In the genomic region with DNA sequence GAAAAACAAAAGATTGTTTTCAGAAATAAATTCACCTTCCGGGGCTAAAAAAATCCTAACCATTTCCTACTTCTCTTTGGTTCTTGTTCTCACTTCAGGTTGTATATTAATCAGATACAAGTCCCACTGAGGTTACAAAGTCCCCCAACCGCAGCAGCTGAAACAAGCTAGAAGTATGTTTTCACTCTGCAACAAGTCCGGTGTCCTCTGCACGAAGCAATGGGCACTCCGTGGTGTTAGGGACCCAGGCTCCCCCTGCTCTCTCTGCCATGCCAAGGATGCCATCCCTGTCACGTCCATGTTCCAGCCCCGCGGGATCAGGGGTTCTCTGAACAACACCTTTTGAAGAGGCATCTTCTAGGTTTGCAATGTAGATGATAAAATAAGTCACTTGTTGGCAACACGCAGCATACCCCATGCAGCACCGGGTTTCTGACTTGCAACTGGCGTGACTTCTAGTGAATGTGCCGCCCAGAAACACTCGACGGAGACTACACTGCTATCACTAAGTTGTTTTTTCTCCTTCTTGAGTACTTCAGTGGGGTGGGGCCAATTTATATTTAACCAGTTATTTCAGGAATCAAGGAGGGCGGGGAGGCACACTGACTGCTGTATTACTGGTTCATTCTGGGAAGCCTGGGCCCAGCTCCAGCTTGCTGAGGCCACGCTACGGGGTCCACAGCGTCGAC, we compare ENCODE assay signal across 12 cellular contexts. TPM values are rescaled to one million over a fixed set of nuclear protein-coding genes. Genes with fewer than 3 reads are reported as not detected.
DNase-seq lines count a peak whose midpoint lies in the region; ATAC-seq and TF ChIP-seq lines count a peak whose summit lies in the region.
"Had no signal": no experiment of that assay in that cellular context is flagged by ENCODE, and none has a peak within 500 bp of the region (broad histone marks: within the 10 kb centered on the region; RNA-seq: fewer than 3 reads in every experiment).

No MANE protein-coding gene starts in this region.

- H3K9me3 ChIP-seq in BLaER1 (no peaks in the 10 kb centered on the region; the same call in 1 of the 2 replicates), esophagus squamous epithelium (no peaks in the 10 kb centered on the region)

- no peak for TF ChIP-seq POLR2A in esophagus squamous epithelium (IDR thresholded peaks at IDR 0.05)

- intact Hi-C loops in esophagus squamous epithelium (cut with DNase I), result no loop called here

- no peak for TF ChIP-seq CTCF in esophagus squamous epithelium (IDR thresholded peaks at IDR 0.05)

- H3K4me3 ChIP-seq in BLaER1, result no peak overlapping the region
- peak overlapping the region in 1 of 4 donors; percentile 10 for H3K4me3 ChIP-seq in esophagus squamous epithelium

- H3K27me3 ChIP-seq in BLaER1, result no peaks in the 10 kb centered on the region
- H3K27me3 ChIP-seq in esophagus squamous epithelium, result peaks cover 0 to 14% (median 0%) of the 10 kb centered on the region in 4 donors

- H4K20me1 ChIP-seq in BLaER1, result no peaks in the 10 kb centered on the region

- ATAC-seq in HG03066 (IDR thresholded peaks at IDR 0.05; ENCODE audit: low read depth, unreplicated experiment), result peak; percentile 52

- H3K9ac ChIP-seq in BLaER1, result no peak overlapping the region

- H3K4me2 ChIP-seq in BLaER1, result peak overlapping the region; percentile 32

- H3K27ac ChIP-seq in BLaER1 (no peak overlapping the region), esophagus squamous epithelium (no peak overlapping the region)

- no peaks in the 10 kb centered on the region for H3K36me3 ChIP-seq in BLaER1
- no peaks in the 10 kb centered on the region for H3K36me3 ChIP-seq in esophagus squamous epithelium

- DNase-seq in germinal center (ENCODE audit: low spot score) (peak; percentile 32), myocyte (ENCODE audit: low read depth) (peak; percentile 51), NCI-H1417 (lab: John Stamatoyannopoulos, UW) (no peak), C1 segment of cervical spinal cord (lab: John Stamatoyannopoulos, UW) (no peak), NCI-H82 (lab: John Stamatoyannopoulos, UW) (no peak), esophagus squamous epithelium (lab: John Stamatoyannopoulos, UW) (no peak)
- DNase-seq: NCI-H526 treated with DMSO at 0.1 percent for 48 hours had no signal

- WGBS in esophagus squamous epithelium, 2 donors, result 33 to 38% methylated on average over 16 to 19 of the region's 19 CpGs

- H3K4me1 ChIP-seq in BLaER1, result peaks cover 63% of the 10 kb centered on the region
- peaks cover 0 to 23% (median under 1%) of the 10 kb centered on the region in 3 donors for H3K4me1 ChIP-seq in esophagus squamous epithelium

RNA-seq across cellular contexts. Expression of gene GSTP1, which starts 25.4 kb away (rescaled TPM):
- total RNA-seq in myocyte, result 152 and 246 TPM in 2 replicates
- polyA plus RNA-seq in myocyte (2012), result 511 TPM
- total RNA-seq in esophagus squamous epithelium, result 1,000 to 10,000 TPM; 2,883 to 4,990 (median 3,239) TPM

RNA-seq across cellular contexts. Expression of gene CABP2, which starts 35.0 kb away (rescaled TPM):
- total RNA-seq in myocyte (not detected in 2 replicates), esophagus squamous epithelium (not detected)
- not detected for polyA plus RNA-seq in myocyte (2012)
- total RNA-seq: glomerular endothelial cell, urinary bladder had no signal
- polyA plus RNA-seq: neural cell, urinary bladder had no signal

RNA-seq across cellular contexts. Expression of gene NDUFV1, which starts 48.5 kb away (rescaled TPM):
- total RNA-seq in myocyte (195 and 214 TPM in 2 replicates), esophagus squamous epithelium (100 to 1,000 TPM; 206 to 260 (median 254) TPM)
- 168 TPM for polyA plus RNA-seq in myocyte (2012)

RNA-seq across cellular contexts. Expression of gene CDK2AP2, which starts 50.3 kb away (rescaled TPM):
- total RNA-seq in myocyte (31.2 and 48.4 TPM in 2 replicates), esophagus squamous epithelium (10 to 100 TPM; 32.0 to 55.2 (median 38.1) TPM)
- polyA plus RNA-seq in myocyte (2012), result 57.4 TPM

RNA-seq across cellular contexts. Expression of gene PITPNM1, which starts 53.1 kb away (rescaled TPM):
- total RNA-seq in myocyte (24.8 and 34.6 TPM in 2 replicates), esophagus squamous epithelium (10 to 100 TPM; 24.5 to 35.9 (median 28.7) TPM)
- polyA plus RNA-seq in myocyte (2012), result 28.7 TPM

Comparison
In these comparisons a context has a peak if more than half of its experiments do, and no peak if none do; other contexts are left out.
1. DNase-seq: peak in germinal center (single experiment) and myocyte (single experiment); none in NCI-H1417 (0 of 3), C1 segment of cervical spinal cord (0 of 14), NCI-H82 (single experiment) and esophagus squamous epithelium (single experiment).
2. RNA of gene GSTP1, which starts 25.4 kb away (total RNA-seq): 2,883 to 4,990 TPM in esophagus squamous epithelium; 152 to 246 TPM in myocyte; every median in the first group is over 10 times any median in the second.